Comparison of ENCODE assay signal across 6 cellular contexts in the genomic region with DNA sequence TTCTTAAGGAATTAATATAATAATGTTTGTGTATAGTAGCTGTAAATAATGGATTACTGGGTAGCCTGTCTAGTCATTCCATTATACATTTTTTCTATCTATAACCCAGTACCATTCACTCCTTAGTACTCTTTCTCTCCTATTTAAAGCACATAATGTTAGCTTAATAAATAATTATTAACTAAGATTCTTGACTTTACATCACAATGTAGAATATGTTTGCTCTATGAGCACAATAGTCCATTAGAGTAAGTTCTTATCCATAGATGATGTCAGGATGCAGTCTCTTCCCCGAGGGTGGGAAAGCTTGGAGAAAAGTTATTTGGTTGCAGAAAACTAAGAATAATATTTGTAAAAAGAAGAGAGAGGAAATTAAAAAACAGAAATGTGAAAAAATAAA.
"Had no signal": no experiment of that assay in that cellular context is flagged by ENCODE, and none has a peak within 500 bp of the region (broad histone marks: within the 10 kb centered on the region; RNA-seq: fewer than 3 reads in every experiment).

No MANE protein-coding gene starts in this region.

- H3K4me3 ChIP-seq: GM12878 had no signal

- DNase-seq: GF-D8 had no signal

- FAIRE-seq: GM12878, GM12891, GM12892, GM18507, GM19239 had no signal

- ATAC-seq: GM12878 had no signal
